In the genomic region with DNA sequence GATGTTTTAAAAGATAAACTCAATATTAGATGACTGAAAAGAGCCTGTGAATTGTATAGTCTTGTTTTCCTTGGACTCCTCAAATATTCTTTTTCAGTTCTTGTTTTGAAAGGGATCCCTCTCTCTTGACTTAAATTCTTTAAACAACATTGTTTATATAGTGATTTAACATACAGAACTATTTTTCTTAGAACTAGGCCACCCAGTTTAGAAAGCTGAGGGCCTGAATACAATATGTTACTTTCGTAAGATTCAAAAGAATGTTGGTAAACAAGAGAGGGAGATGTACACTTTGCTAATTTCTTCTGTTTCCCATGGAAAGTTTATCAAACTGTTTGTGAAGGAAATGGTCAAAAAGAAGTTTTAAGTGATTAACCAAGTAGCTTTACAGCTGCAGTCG, we compare ENCODE assay signal across 16 cellular contexts. TPM values are rescaled to one million over a fixed set of nuclear protein-coding genes. Genes with fewer than 3 reads are reported as not detected.
DNase-seq lines count a peak whose midpoint lies in the region; ATAC-seq and TF ChIP-seq lines count a peak whose summit lies in the region.
"Had no signal": no experiment of that assay in that cellular context is flagged by ENCODE, and none has a peak within 500 bp of the region (broad histone marks: within the 10 kb centered on the region; RNA-seq: fewer than 3 reads in every experiment).

No MANE protein-coding gene starts in this region.

- no peaks in the 10 kb centered on the region for H3K9me3 Mint-ChIP-seq in CD8-positive, alpha-beta T cell

- WGBS in hepatocyte (ENCODE audit: low lambda C conversion rate, missing lambda C conversion rate) = 17% methylated on average over 2 of the region's 2 CpGs
- 25% methylated on average over 2 of the region's 2 CpGs for WGBS in smooth muscle cell (ENCODE audit: low lambda C conversion rate)

- H3K4me3 Mint-ChIP-seq in CD8-positive, alpha-beta T cell = no peak overlapping the region
- H3K4me3 Mint-ChIP-seq: CD8-positive, alpha-beta memory T cell had no signal

- H3K9me2 ChIP-seq in hepatocyte (replicated peaks; ENCODE audit: insufficient read depth) = no peaks in the 10 kb centered on the region

- H3K4me1 ChIP-seq in SJSA1 (replicated peaks) (peaks cover 38% of the 10 kb centered on the region), hepatocyte (ENCODE audit: insufficient read depth) (peaks cover 15% of the 10 kb centered on the region), smooth muscle cell (ENCODE audit: low read depth) (no peaks in the 10 kb centered on the region)
- no peaks in the 10 kb centered on the region for H3K4me1 ChIP-seq in CD8-positive, alpha-beta T cell (ENCODE audit: insufficient read depth, low read length)
- H3K4me1 ChIP-seq: BE2C had no signal

- POLR2A ChIA-PET in CD8-positive, alpha-beta T cell (lab: Charles Lee) = no interaction called here

- H3K36me3 ChIP-seq in SJSA1 (no peaks in the 10 kb centered on the region), hepatocyte (replicated peaks; ENCODE audit: insufficient read depth, low read depth) (no peaks in the 10 kb centered on the region), smooth muscle cell (ENCODE audit: low read depth) (no peaks in the 10 kb centered on the region)
- H3K36me3 ChIP-seq in CD8-positive, alpha-beta T cell (ENCODE audit: insufficient read depth, low read length) = no peaks in the 10 kb centered on the region
- H3K36me3 ChIP-seq: BE2C had no signal

- no peaks in the 10 kb centered on the region for H3K27me3 Mint-ChIP-seq in CD8-positive, alpha-beta T cell (ENCODE audit: low read depth)
- H3K27me3 Mint-ChIP-seq: CD8-positive, alpha-beta memory T cell had no signal

- H3K27ac ChIP-seq in SJSA1 (peak overlapping the region; percentile 57), hepatocyte (peak overlapping the region; percentile 36), smooth muscle cell (ENCODE audit: low read depth) (peak overlapping the region; percentile 67)
- no peak overlapping the region for H3K27ac ChIP-seq in CD8-positive, alpha-beta T cell (ENCODE audit: low read depth, low read length)
- H3K27ac ChIP-seq: C4-2B, GM23248 had no signal

- H3K9ac ChIP-seq in smooth muscle cell (ENCODE audit: low read depth) = no peak overlapping the region
- H3K9ac ChIP-seq: GM23248 had no signal

- ATAC-seq in HG03039 (IDR thresholded peaks at IDR 0.05; ENCODE audit: unreplicated experiment) = no peak
- no peak for ATAC-seq in CD8-positive, alpha-beta T cell
- ATAC-seq: HCT116 had no signal

- H3K27me3 ChIP-seq in SJSA1 (replicated peaks) (no peaks in the 10 kb centered on the region), hepatocyte (no peaks in the 10 kb centered on the region), smooth muscle cell (ENCODE audit: low read depth) (no peaks in the 10 kb centered on the region)
- H3K27me3 ChIP-seq in CD8-positive, alpha-beta T cell (ENCODE audit: insufficient read depth, low read length) = no peaks in the 10 kb centered on the region
- H3K27me3 ChIP-seq: BE2C had no signal

- H3K4me2 ChIP-seq in hepatocyte = peak overlapping the region; percentile 30
- peak overlapping the region; percentile 45 for H3K4me2 ChIP-seq in smooth muscle cell

- H3K9me3 ChIP-seq in SJSA1 (replicated peaks) (no peaks in the 10 kb centered on the region), hepatocyte (ENCODE audit: low read depth) (no peaks in the 10 kb centered on the region), smooth muscle cell (replicated peaks; ENCODE audit: low read depth) (no peaks in the 10 kb centered on the region)
- no peaks in the 10 kb centered on the region for H3K9me3 ChIP-seq in CD8-positive, alpha-beta T cell (ENCODE audit: low read length)
- H3K9me3 ChIP-seq: BE2C had no signal

- H3K4me3 ChIP-seq in SJSA1 (no peak overlapping the region), choroid plexus epithelial cell (ENCODE audit: low read depth, low read length) (no peak overlapping the region), hepatocyte (no peak overlapping the region), smooth muscle cell (no peak overlapping the region)
- no peak overlapping the region for H3K4me3 ChIP-seq in CD8-positive, alpha-beta T cell (ENCODE audit: low read depth, low read length)
- H3K4me3 ChIP-seq: GM23248 had no signal

- no peaks in the 10 kb centered on the region for H3F3A ChIP-seq in smooth muscle cell (ENCODE audit: low read depth)

- H4K20me1 ChIP-seq in hepatocyte (ENCODE audit: insufficient read depth, poor library complexity, severe bottlenecking) = no peaks in the 10 kb centered on the region
- no peaks in the 10 kb centered on the region for H4K20me1 ChIP-seq in smooth muscle cell (ENCODE audit: low read depth)

- H3K27ac Mint-ChIP-seq in CD8-positive, alpha-beta T cell = no peak overlapping the region
- H3K27ac Mint-ChIP-seq: CD8-positive, alpha-beta memory T cell had no signal

- DNase-seq in SJSA1 (ENCODE audit: low read depth in 1 of 2, low spot score in 2 of 2) (peak in 1 of 2 experiments; percentile 75), choroid plexus epithelial cell (ENCODE audit: low read depth) (peak; percentile 49), hepatocyte (ENCODE audit: low spot score) (no peak), smooth muscle cell (lab: John Stamatoyannopoulos, UW; ENCODE audit: unreplicated experiment) (no peak), HuH-7 (ENCODE audit: low spot score) (no peak)
- DNase-seq in CD8-positive, alpha-beta T cell = no peak
- DNase-seq: BE2C; CD8-positive, alpha-beta memory T cell; DND-41; GF-D8; GM23248 had no signal

- no peaks in the 10 kb centered on the region for H3K4me1 Mint-ChIP-seq in CD8-positive, alpha-beta T cell (ENCODE audit: low read depth)
- H3K4me1 Mint-ChIP-seq: CD8-positive, alpha-beta memory T cell had no signal

- no peaks in the 10 kb centered on the region for H3K79me2 ChIP-seq in hepatocyte
- no peaks in the 10 kb centered on the region for H3K79me2 ChIP-seq in smooth muscle cell (ENCODE audit: low read depth)

- peak overlapping the region; percentile 2 for H2AFZ ChIP-seq in hepatocyte
- H2AFZ ChIP-seq in smooth muscle cell (ENCODE audit: low read depth) = peak overlapping the region; percentile 5
- H2AFZ ChIP-seq: GM23248 had no signal

- intact Hi-C loops in CD8-positive, alpha-beta T cell (cut with DNase I, micrococcal nuclease) = no loop called here

- CTCF ChIA-PET in CD8-positive, alpha-beta T cell (lab: Charles Lee) = no interaction called here

- peaks cover 4% of the 10 kb centered on the region for H3K36me3 Mint-ChIP-seq in CD8-positive, alpha-beta T cell

- TF ChIP-seq CTCF in choroid plexus epithelial cell (conservative IDR thresholded peaks at IDR 0.05; ENCODE audit: low read depth, low read length) (no peak), hepatocyte (IDR thresholded peaks at IDR 0.05; ENCODE audit: poor library complexity) (no peak), smooth muscle cell (IDR thresholded peaks at IDR 0.05; ENCODE audit: borderline replicate concordance, insufficient read depth, poor library complexity, severe bottlenecking) (no peak)
- TF ChIP-seq CTCF in CD8-positive, alpha-beta T cell (IDR thresholded peaks at IDR 0.05) = no peak

RNA-seq across cellular contexts. Expression of gene TSPYL6, which starts 5.5 kb away (rescaled TPM):
- not detected in 2 replicates for total RNA-seq in SJSA1 (2014; rRNA removed; shearing (Covaris generic))
- total RNA-seq in hepatocyte = not detected in 2 replicates
- not detected in 2 replicates for polyA plus RNA-seq in hepatocyte
- total RNA-seq in smooth muscle cell = 0.04 TPM in 1 of 2 replicates, not detected in the other
- not detected in 2 replicates for polyA plus RNA-seq in smooth muscle cell
- total RNA-seq in CD8-positive, alpha-beta T cell = not detected
- total RNA-seq: Caco-2; CD8-positive, alpha-beta memory T cell; GM23248 had no signal
- polyA plus RNA-seq: AG04450; CD8-positive, alpha-beta memory T cell; GM23248 had no signal
